Comparison of ENCODE assay signal across 17 cellular contexts in genomic region chr20:34015401-34016335, GRCh38. TPM values are rescaled to one million over a fixed set of nuclear protein-coding genes. Genes with fewer than 3 reads are reported as not detected.
DNase-seq lines count a peak whose midpoint lies in the region; ATAC-seq and TF ChIP-seq lines count a peak whose summit lies in the region.
"Had no signal": no experiment of that assay in that cellular context is flagged by ENCODE, and none has a peak within 500 bp of the region (broad histone marks: within the 10 kb centered on the region; RNA-seq: fewer than 3 reads in every experiment).

No MANE protein-coding gene starts in this region.

- peaks cover 93% of the 10 kb centered on the region for H3K4me1 Mint-ChIP-seq in CD4-positive, alpha-beta T cell (ENCODE audit: low read depth)
- H3K4me1 Mint-ChIP-seq in GM23338 = peaks cover 70% of the 10 kb centered on the region
- H3K4me1 Mint-ChIP-seq in activated naive CD8-positive, alpha-beta T cell treated with anti-CD3 and anti-CD28 coated beads, Interleukin-2, amount 10 ng/mL, durations not matched to agents 7 days and 5 days = peaks cover 53% of the 10 kb centered on the region
- H3K4me1 Mint-ChIP-seq in naive thymus-derived CD4-positive, alpha-beta T cell = peaks cover 72 to 96% (median 92%) of the 10 kb centered on the region in 7 donors

- TF ChIP-seq CTCF in CD4-positive, alpha-beta T cell (IDR thresholded peaks at IDR 0.05) = no peak
- TF ChIP-seq CTCF in GM23338 (conservative IDR thresholded peaks at IDR 0.05; ENCODE audit: low read depth in 2 of 2) (no peak), gastroesophageal sphincter (IDR thresholded peaks at IDR 0.05) (no peak)

- H3K4me3 ChIP-seq in GM23338 (no peak overlapping the region), gastroesophageal sphincter (no peak overlapping the region)
- no peak overlapping the region for H3K4me3 ChIP-seq in naive thymus-derived CD4-positive, alpha-beta T cell (ENCODE audit: low read length)
- no peak overlapping the region for H3K4me3 ChIP-seq in effector memory CD4-positive, alpha-beta T cell (ENCODE audit: insufficient read depth, low read depth, low read length, poor library complexity, severe bottlenecking)
- H3K4me3 ChIP-seq: sigmoid colon had no signal

- no peaks in the 10 kb centered on the region for H3K27me3 ChIP-seq in CD4-positive, alpha-beta T cell (ENCODE audit: control insufficient read depth, insufficient read depth, low read length)
- no peaks in the 10 kb centered on the region for H3K27me3 ChIP-seq in GM23338 (ENCODE audit: insufficient read depth)
- H3K27me3 ChIP-seq in naive thymus-derived CD4-positive, alpha-beta T cell (ENCODE audit: control insufficient read depth in 2 of 2, insufficient read depth in 2 of 2, low read length in 2 of 2) = no peaks in the 10 kb centered on the region
- no peaks in the 10 kb centered on the region for H3K27me3 ChIP-seq in gastroesophageal sphincter
- H3K27me3 ChIP-seq in effector memory CD4-positive, alpha-beta T cell (replicated peaks; ENCODE audit: control insufficient read depth, insufficient read depth, low read length, poor library complexity, severe bottlenecking) = no peaks in the 10 kb centered on the region
- H3K27me3 ChIP-seq: sigmoid colon had no signal

- H3K27ac Mint-ChIP-seq in CD4-positive, alpha-beta T cell = peak overlapping the region; percentile 67
- no peak overlapping the region for H3K27ac Mint-ChIP-seq in GM23338
- H3K27ac Mint-ChIP-seq in activated naive CD8-positive, alpha-beta T cell treated with anti-CD3 and anti-CD28 coated beads, Interleukin-2, amount 10 ng/mL, durations not matched to agents 7 days and 5 days = peak overlapping the region; percentile 7
- peak overlapping the region; percentile 2 to 80 (median 48) for H3K27ac Mint-ChIP-seq in naive thymus-derived CD4-positive, alpha-beta T cell
- H3K27ac Mint-ChIP-seq: activated naive CD4-positive, alpha-beta T cell treated with anti-CD3 and anti-CD28 coated beads, Interleukin-2, amount 10 ng/mL, durations not matched to agents 7 days and 5 days had no signal

- no peaks in the 10 kb centered on the region for H3K9me2 ChIP-seq in GM23338 (ENCODE audit: insufficient read depth)

- WGBS in gastroesophageal sphincter (ENCODE audit: low coverage in 1 of 2), 2 donors = 84 to 93% methylated on average over 4 to 6 of the region's 6 CpGs

- no peak for TF ChIP-seq POLR2A in gastroesophageal sphincter (IDR thresholded peaks at IDR 0.05)

- POLR2A ChIA-PET in CD4-positive, alpha-beta T cell (lab: Charles Lee) = interaction anchor here (1.1 kb wide), 1 partner anchor 15 kb away, joined by 3 read pairs; no protein-coding TSS in a partner anchor
- POLR2A ChIA-PET in activated naive CD8-positive, alpha-beta T cell treated with anti-CD3 and anti-CD28 coated beads, Interleukin-2, amount 10 ng/mL, durations not matched to agents 7 days and 5 days (lab: Charles Lee) = interaction anchor here (1.6 kb wide), 1 partner anchor 22 kb away, joined by 4 read pairs; the partner anchor contains the start of gene RALY
- POLR2A ChIA-PET in naive thymus-derived CD4-positive, alpha-beta T cell (lab: Charles Lee) = no interaction called here

- H3K27me3 Mint-ChIP-seq in CD4-positive, alpha-beta T cell = no peaks in the 10 kb centered on the region
- no peaks in the 10 kb centered on the region for H3K27me3 Mint-ChIP-seq in GM23338 (ENCODE audit: insufficient read depth, low read depth, poor library complexity)
- H3K27me3 Mint-ChIP-seq in activated naive CD8-positive, alpha-beta T cell treated with anti-CD3 and anti-CD28 coated beads, Interleukin-2, amount 10 ng/mL, durations not matched to agents 7 days and 5 days = no peaks in the 10 kb centered on the region
- no peaks in the 10 kb centered on the region for H3K27me3 Mint-ChIP-seq in naive thymus-derived CD4-positive, alpha-beta T cell
- H3K27me3 Mint-ChIP-seq: activated naive CD4-positive, alpha-beta T cell treated with anti-CD3 and anti-CD28 coated beads, Interleukin-2, amount 10 ng/mL, durations not matched to agents 7 days and 5 days had no signal

- H3F3A ChIP-seq in GM23338 (replicated peaks; ENCODE audit: low read depth) = no peaks in the 10 kb centered on the region

- no peaks in the 10 kb centered on the region for H3K9me3 Mint-ChIP-seq in CD4-positive, alpha-beta T cell
- H3K9me3 Mint-ChIP-seq in GM23338 = no peaks in the 10 kb centered on the region; the same call in 2 of the 3 replicates
- no peaks in the 10 kb centered on the region for H3K9me3 Mint-ChIP-seq in activated naive CD8-positive, alpha-beta T cell treated with anti-CD3 and anti-CD28 coated beads, Interleukin-2, amount 10 ng/mL, durations not matched to agents 7 days and 5 days
- H3K9me3 Mint-ChIP-seq in naive thymus-derived CD4-positive, alpha-beta T cell = no peaks in the 10 kb centered on the region
- H3K9me3 Mint-ChIP-seq: activated naive CD4-positive, alpha-beta T cell treated with anti-CD3 and anti-CD28 coated beads, Interleukin-2, amount 10 ng/mL, durations not matched to agents 7 days and 5 days had no signal

- CTCF ChIA-PET in CD4-positive, alpha-beta T cell (lab: Charles Lee) = no interaction called here
- CTCF ChIA-PET in naive thymus-derived CD4-positive, alpha-beta T cell (lab: Charles Lee) = no interaction called here

- H4K20me1 ChIP-seq in GM23338 (replicated peaks; ENCODE audit: insufficient read depth) = peaks cover 27% of the 10 kb centered on the region; the same call in 1 of the 2 replicates

- H3K4me1 ChIP-seq in GM23338 (ENCODE audit: insufficient read depth) (peaks cover 72% of the 10 kb centered on the region), gastroesophageal sphincter (peaks cover 5 to 86% (median 7%) of the 10 kb centered on the region in 3 donors)
- peaks cover 47 to 69% of the 10 kb centered on the region in 2 donors for H3K4me1 ChIP-seq in naive thymus-derived CD4-positive, alpha-beta T cell (ENCODE audit: control insufficient read depth in 2 of 2, insufficient read depth in 2 of 2, low read length in 2 of 2)
- peaks cover 4% of the 10 kb centered on the region for H3K4me1 ChIP-seq in effector memory CD4-positive, alpha-beta T cell (ENCODE audit: control insufficient read depth, insufficient read depth, low read length, poor library complexity, severe bottlenecking)

- ATAC-seq in CD4-positive, alpha-beta T cell (ENCODE audit: poor library complexity) = no peak
- ATAC-seq in GM23338 = no peak
- ATAC-seq in activated naive CD8-positive, alpha-beta T cell treated with anti-CD3 and anti-CD28 coated beads, Interleukin-2, amount 10 ng/mL, durations not matched to agents 7 days and 5 days (ENCODE audit: low read depth) = no peak
- ATAC-seq in naive thymus-derived CD4-positive, alpha-beta T cell = peak; percentile 42
- no peak for ATAC-seq in gastroesophageal sphincter

- intact Hi-C loops in CD4-positive, alpha-beta T cell (cut with DNase I, micrococcal nuclease) = no loop called here
- intact Hi-C loops in naive thymus-derived CD4-positive, alpha-beta T cell (cut with micrococcal nuclease) = no loop called here

- peak overlapping the region; percentile 47 for H3K4me3 Mint-ChIP-seq in CD4-positive, alpha-beta T cell
- H3K4me3 Mint-ChIP-seq in GM23338 = no peak overlapping the region
- no peak overlapping the region for H3K4me3 Mint-ChIP-seq in activated naive CD8-positive, alpha-beta T cell treated with anti-CD3 and anti-CD28 coated beads, Interleukin-2, amount 10 ng/mL, durations not matched to agents 7 days and 5 days
- H3K4me3 Mint-ChIP-seq in naive thymus-derived CD4-positive, alpha-beta T cell = peak overlapping the region in 9 of 10 donors; percentile 0 to 39 (median 18)
- H3K4me3 Mint-ChIP-seq: activated naive CD4-positive, alpha-beta T cell treated with anti-CD3 and anti-CD28 coated beads, Interleukin-2, amount 10 ng/mL, durations not matched to agents 7 days and 5 days had no signal

- no peak overlapping the region for H2AFZ ChIP-seq in GM23338

- H3K36me3 ChIP-seq in GM23338 (ENCODE audit: insufficient read depth) (no peaks in the 10 kb centered on the region), gastroesophageal sphincter (no peaks in the 10 kb centered on the region)
- no peaks in the 10 kb centered on the region for H3K36me3 ChIP-seq in naive thymus-derived CD4-positive, alpha-beta T cell (ENCODE audit: control insufficient read depth in 2 of 3, insufficient read depth in 3 of 3, low read length in 3 of 3)
- no peaks in the 10 kb centered on the region for H3K36me3 ChIP-seq in effector memory CD4-positive, alpha-beta T cell (ENCODE audit: control insufficient read depth, insufficient read depth, low read length)
- H3K36me3 ChIP-seq: sigmoid colon had no signal

- DNase-seq in CD4-positive, alpha-beta T cell = no peak
- DNase-seq in GM23338 (ENCODE audit: low spot score) (no peak), HPDE6-E6E7 (ENCODE audit: extremely low spot score) (no peak)
- no peak for DNase-seq in activated naive CD8-positive, alpha-beta T cell treated with anti-CD3 and anti-CD28 coated beads, Interleukin-2, amount 10 ng/mL, durations not matched to agents 7 days and 5 days
- peak in 2 of 9 donors; percentile 5 to 17 for DNase-seq in naive thymus-derived CD4-positive, alpha-beta T cell
- no peak for DNase-seq in effector memory CD4-positive, alpha-beta T cell
- no peak for DNase-seq in central memory CD4-positive, alpha-beta T cell
- DNase-seq: activated naive CD4-positive, alpha-beta T cell treated with anti-CD3 and anti-CD28 coated beads, Interleukin-2, amount 10 ng/mL, durations not matched to agents 7 days and 5 days; AML-193; KBM-7; NCI-H1436; NCI-H446 treated with DMSO at 0.1 percent for 48 hours; occipital lobe; sigmoid colon; stimulated activated CD4-positive, alpha-beta T cell treated with anti-CD3 and anti-CD28 coated beads, Interleukin-2, amount 100 ng/mL, for 48 hours; T1000 had no signal

- TF ChIP-seq EP300 in gastroesophageal sphincter (IDR thresholded peaks at IDR 0.05) = no peak

- 0 out of 2 replicates have a peak overlapping the region, but pooled peaks have one; percentile 42 for H3K4me2 ChIP-seq in GM23338

- H3K36me3 Mint-ChIP-seq in CD4-positive, alpha-beta T cell (ENCODE audit: low read depth) = peaks cover 3% of the 10 kb centered on the region
- H3K36me3 Mint-ChIP-seq in GM23338 (ENCODE audit: low read depth) = no peaks in the 10 kb centered on the region; the same call in 2 of the 3 replicates
- H3K36me3 Mint-ChIP-seq in activated naive CD8-positive, alpha-beta T cell treated with anti-CD3 and anti-CD28 coated beads, Interleukin-2, amount 10 ng/mL, durations not matched to agents 7 days and 5 days = peaks cover 10% of the 10 kb centered on the region
- H3K36me3 Mint-ChIP-seq in naive thymus-derived CD4-positive, alpha-beta T cell = peaks cover 0 to 10% (median 5%) of the 10 kb centered on the region in 5 donors

- peaks cover 97% of the 10 kb centered on the region for H3K79me2 ChIP-seq in GM23338 (replicated peaks; ENCODE audit: insufficient read depth)

- no peaks in the 10 kb centered on the region for H3K9me3 ChIP-seq in CD4-positive, alpha-beta T cell (ENCODE audit: control insufficient read depth, low read length)
- H3K9me3 ChIP-seq in naive thymus-derived CD4-positive, alpha-beta T cell (ENCODE audit: control insufficient read depth in 2 of 3, low read length in 3 of 3) = no peaks in the 10 kb centered on the region
- no peaks in the 10 kb centered on the region for H3K9me3 ChIP-seq in gastroesophageal sphincter
- H3K9me3 ChIP-seq in effector memory CD4-positive, alpha-beta T cell (ENCODE audit: control insufficient read depth, low read length) = no peaks in the 10 kb centered on the region
- H3K9me3 ChIP-seq: sigmoid colon had no signal

- H3K27ac ChIP-seq in CD4-positive, alpha-beta T cell (ENCODE audit: low read depth, low read length) = no peak overlapping the region
- H3K27ac ChIP-seq in GM23338 (ENCODE audit: low read depth) = no peak overlapping the region
- H3K27ac ChIP-seq in naive thymus-derived CD4-positive, alpha-beta T cell (ENCODE audit: low read depth, low read length) = no peak overlapping the region
- no peak overlapping the region for H3K27ac ChIP-seq in gastroesophageal sphincter
- no peak overlapping the region for H3K27ac ChIP-seq in effector memory CD4-positive, alpha-beta T cell (ENCODE audit: insufficient read depth, low read length, poor library complexity, severe bottlenecking)
- H3K27ac ChIP-seq: sigmoid colon had no signal

RNA-seq across cellular contexts. Expression of gene RALY, which starts 22.0 kb away (rescaled TPM):
- total RNA-seq in CD4-positive, alpha-beta T cell = 100 to 1,000 TPM; 112 TPM
- 161 and 167 TPM in 2 replicates for total RNA-seq in GM23338 (2014; rRNA removed; shearing (Covaris generic))
- polyA plus RNA-seq in GM23338 (2016; fragmentation: Nextera tagmentation; extraction: Ambion mirVana) = 137 and 144 TPM in 2 replicates
- total RNA-seq in activated naive CD8-positive, alpha-beta T cell treated with anti-CD3 and anti-CD28 coated beads, Interleukin-2, amount 10 ng/mL, durations not matched to agents 7 days and 5 days = 100 to 1,000 TPM; 188 to 190 TPM
- 100 to 1,000 TPM in 4 of 5 experiments, 10 to 100 TPM in 1; 99.0 to 167 (median 111) TPM for total RNA-seq in naive thymus-derived CD4-positive, alpha-beta T cell
- 100 to 1,000 TPM; 169 to 202 TPM for polyA plus RNA-seq in naive thymus-derived CD4-positive, alpha-beta T cell
- total RNA-seq in gastroesophageal sphincter = 100 to 1,000 TPM in 1 of 4 donors, 10 to 100 TPM in 3; 76.6 to 124 (median 98.8) TPM

Comparison
In these comparisons a context has a peak if more than half of its experiments do, and no peak if none do; other contexts are left out.
1. H3K4me3 Mint-ChIP-seq: peak in CD4-positive, alpha-beta T cell (single experiment) and naive thymus-derived CD4-positive, alpha-beta T cell (9 of 10); none in GM23338 (single experiment) and activated naive CD8-positive, alpha-beta T cell treated with anti-CD3 and anti-CD28 coated beads, Interleukin-2, amount 10 ng/mL, durations not matched to agents 7 days and 5 days (single experiment).